Comparison of ENCODE assay signal across 16 cellular contexts in the genomic region with DNA sequence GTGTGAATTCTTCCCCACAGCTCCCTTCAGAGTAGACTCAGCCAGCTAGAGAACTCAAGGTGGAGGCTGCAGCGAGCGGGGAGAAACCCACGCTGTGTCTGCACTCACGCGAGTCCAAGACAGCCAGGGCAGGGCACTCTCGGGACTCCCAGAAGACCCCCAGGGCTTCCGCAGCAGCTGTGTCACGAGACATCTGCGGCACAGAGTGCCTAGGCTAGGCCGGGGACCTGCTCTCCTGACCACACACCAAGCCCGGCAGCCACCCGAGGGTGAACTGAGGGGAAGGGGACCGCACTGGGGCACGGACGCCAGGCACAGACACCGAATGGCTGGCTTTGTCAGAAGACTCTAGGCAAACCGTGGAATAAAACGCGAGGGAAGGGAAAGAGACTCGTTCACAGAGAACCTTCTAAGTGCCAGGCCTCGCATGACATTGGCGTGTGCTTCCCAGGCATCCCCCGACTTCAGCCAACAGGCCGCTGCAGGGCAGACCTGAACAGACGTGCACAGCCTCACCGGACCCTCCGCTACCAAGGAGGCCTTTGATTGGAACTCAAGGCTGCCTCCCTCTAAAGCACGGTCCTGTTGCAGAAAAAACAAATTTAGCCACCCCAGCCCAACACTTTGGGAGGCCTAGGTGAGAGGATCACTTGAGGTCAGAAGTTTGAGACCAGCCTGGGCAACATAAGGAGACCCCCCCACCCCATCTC. TPM values are rescaled to one million over a fixed set of nuclear protein-coding genes. Genes with fewer than 3 reads are reported as not detected.
DNase-seq lines count a peak whose midpoint lies in the region; ATAC-seq and TF ChIP-seq lines count a peak whose summit lies in the region.
"Had no signal": no experiment of that assay in that cellular context is flagged by ENCODE, and none has a peak within 500 bp of the region (broad histone marks: within the 10 kb centered on the region; RNA-seq: fewer than 3 reads in every experiment).

No MANE protein-coding gene starts in this region.

- H3K4me1 ChIP-seq in BLaER1 (peaks cover 95% of the 10 kb centered on the region), DND-41 (ENCODE audit: insufficient read depth, low read length) (no peaks in the 10 kb centered on the region), left ventricle myocardium inferior (peaks cover 94% of the 10 kb centered on the region), osteoblast (ENCODE audit: insufficient read depth, low read length) (peaks cover 6% of the 10 kb centered on the region)
- H3K4me1 ChIP-seq: A549 had no signal

- H3K27ac Mint-ChIP-seq in Calu3 (ENCODE audit: unreplicated experiment), result no peak overlapping the region

- H3K79me2 ChIP-seq in DND-41 (ENCODE audit: insufficient read depth, low read length), result peaks cover 93% of the 10 kb centered on the region
- H3K79me2 ChIP-seq in osteoblast (ENCODE audit: insufficient read depth, low read length), result peaks cover 86% of the 10 kb centered on the region

- intact Hi-C loops in left ventricle myocardium inferior (cut with micrococcal nuclease) (no loop called here), Calu3 (cut with micrococcal nuclease; ENCODE audit: unreplicated experiment) (no loop called here)

- BruUV-seq in Calu3 (replicated peaks; lab: Mats Ljungman, UMichigan), result no TSS peak

- H3K27ac ChIP-seq in BLaER1 (peak overlapping the region; percentile 71), DND-41 (ENCODE audit: low read length) (no peak overlapping the region), left ventricle myocardium inferior (replicated peaks) (no peak overlapping the region), osteoblast (ENCODE audit: low read depth, low read length) (no peak overlapping the region)
- H3K27ac ChIP-seq: A549 had no signal

- CTCF ChIA-PET in Calu3 (lab: Charles Lee), result interaction anchor here (0.5 kb wide), 1 partner anchor 966 kb away, joined by 3 read pairs; no protein-coding TSS in a partner anchor

- H3K27me3 Mint-ChIP-seq in Calu3 (ENCODE audit: unreplicated experiment), result no peaks in the 10 kb centered on the region

- no peak overlapping the region for H3K4me3 Mint-ChIP-seq in Calu3 (ENCODE audit: low read depth, unreplicated experiment)

- peaks cover 100% of the 10 kb centered on the region for H4K20me1 ChIP-seq in BLaER1
- peaks cover 93% of the 10 kb centered on the region for H4K20me1 ChIP-seq in DND-41 (ENCODE audit: insufficient read depth, low read length)
- H4K20me1 ChIP-seq in osteoblast (ENCODE audit: insufficient read depth, low read length), result peaks cover 85% of the 10 kb centered on the region

- H3K4me3 ChIP-seq in BLaER1, result no peak overlapping the region
- no peak overlapping the region for H3K4me3 ChIP-seq in DND-41 (ENCODE audit: low read depth in 1 of 2, low read length in 2 of 2)
- H3K4me3 ChIP-seq in left ventricle myocardium inferior, result no peak overlapping the region
- no peak overlapping the region for H3K4me3 ChIP-seq in osteoblast (ENCODE audit: insufficient read depth, low read length)
- H3K4me3 ChIP-seq: A549, GM12878 had no signal

- peaks cover 7% of the 10 kb centered on the region for H3K9me3 Mint-ChIP-seq in Calu3 (ENCODE audit: low read depth, unreplicated experiment)

- no peak for DNase-seq in DND-41
- peak; percentile 11 for DNase-seq in left ventricle myocardium inferior
- DNase-seq in osteoblast (ENCODE audit: insufficient read length, low spot score, missing footprints), result peak; percentile 57
- no peak for DNase-seq in GM10266 (ENCODE audit: extremely low spot score)
- no peak for DNase-seq in Calu3
- DNase-seq in NCI-H748 (lab: John Stamatoyannopoulos, UW; ENCODE audit: unreplicated experiment), result no peak
- DNase-seq: GF-D8, KBM-7, NCI-H1105 treated with DMSO at 0.1 percent for 48 hours, NCI-H1694, NCI-H510A treated with DMSO at 0.1 percent for 48 hours, SIG-M5 had no signal

- H3K4me2 ChIP-seq in BLaER1 (peak overlapping the region; percentile 99), DND-41 (ENCODE audit: insufficient read depth, low read length) (no peak overlapping the region), osteoblast (ENCODE audit: insufficient read depth, low read length) (no peak overlapping the region)
- H3K4me2 ChIP-seq: A549 had no signal

- TF ChIP-seq CTCF in DND-41 (IDR thresholded peaks at IDR 0.05; ENCODE audit: borderline replicate concordance, extremely low read depth, low read length, poor library complexity, severe bottlenecking) (no peak), left ventricle myocardium inferior (IDR thresholded peaks at IDR 0.05; ENCODE audit: borderline replicate concordance) (no peak), osteoblast (IDR thresholded peaks at IDR 0.05; ENCODE audit: extremely low read depth, low read depth, low read length) (no peak), GM10266 (IDR thresholded peaks at IDR 0.05; ENCODE audit: control insufficient read depth, insufficient read depth, low read depth, missing control alignments) (no peak), Calu3 (IDR thresholded peaks at IDR 0.05; ENCODE audit: unreplicated experiment) (no peak)

- H3K9ac ChIP-seq in BLaER1, result peak overlapping the region; percentile 59; the same call in 1 of the 2 replicates
- H3K9ac ChIP-seq in DND-41 (ENCODE audit: low read depth, low read length), result no peak overlapping the region

- H3K36me3 Mint-ChIP-seq in Calu3 (ENCODE audit: insufficient read depth, unreplicated experiment), result no peaks in the 10 kb centered on the region

- H3K36me3 ChIP-seq in BLaER1 (peaks cover 19% of the 10 kb centered on the region; the same call in 1 of the 2 replicates), DND-41 (ENCODE audit: insufficient read depth, low read length) (peaks cover 11% of the 10 kb centered on the region; the same call in 1 of the 2 replicates), left ventricle myocardium inferior (no peaks in the 10 kb centered on the region), osteoblast (ENCODE audit: insufficient read depth, low read length) (no peaks in the 10 kb centered on the region)

- H3K4me1 Mint-ChIP-seq in Calu3 (ENCODE audit: low read depth, unreplicated experiment), result no peaks in the 10 kb centered on the region

- H3K27me3 ChIP-seq in BLaER1 (no peaks in the 10 kb centered on the region), DND-41 (ENCODE audit: insufficient read depth, low read length, poor library complexity) (no peaks in the 10 kb centered on the region), left ventricle myocardium inferior (ENCODE audit: low read depth) (no peaks in the 10 kb centered on the region), osteoblast (ENCODE audit: insufficient read depth, low read length) (no peaks in the 10 kb centered on the region)

- 0 out of 3 replicates have a peak, but pooled peaks have one; percentile 19 for ATAC-seq in DND-41 (ENCODE audit: insufficient read depth, low read depth)
- no peak for ATAC-seq in GM21825 (IDR thresholded peaks at IDR 0.05; ENCODE audit: unreplicated experiment)
- ATAC-seq: GM12878 had no signal

- 0 out of 2 replicates have a peak, but pooled peaks cover 5% of the 10 kb centered on the region for H3K9me3 ChIP-seq in BLaER1
- H3K9me3 ChIP-seq in DND-41 (ENCODE audit: insufficient read depth, low read length, severe bottlenecking), result no peaks in the 10 kb centered on the region
- no peaks in the 10 kb centered on the region for H3K9me3 ChIP-seq in left ventricle myocardium inferior (replicated peaks)
- H3K9me3 ChIP-seq in osteoblast (ENCODE audit: low read depth, low read length), result no peaks in the 10 kb centered on the region
- H3K9me3 ChIP-seq: A549 had no signal

- H2AFZ ChIP-seq in DND-41 (ENCODE audit: low read depth, low read length) (no peak overlapping the region), osteoblast (ENCODE audit: low read length) (no peak overlapping the region)

RNA-seq across cellular contexts. Expression of gene MOB2, which starts 18.2 kb away (rescaled TPM):
- total RNA-seq in left ventricle myocardium inferior (49.5 TPM), osteoblast (28.2 and 29.8 TPM in 2 replicates), Calu3 (2022) (28.6 and 29.8 TPM in 2 replicates)

Comparison
In these comparisons a context has a peak if more than half of its experiments do, and no peak if none do; other contexts are left out.
1. DNase-seq: peak in left ventricle myocardium inferior (single experiment) and osteoblast (single experiment); none in DND-41 (single experiment), GM10266 (single experiment), Calu3 (single experiment) and NCI-H748 (single experiment).